In the genomic region with DNA sequence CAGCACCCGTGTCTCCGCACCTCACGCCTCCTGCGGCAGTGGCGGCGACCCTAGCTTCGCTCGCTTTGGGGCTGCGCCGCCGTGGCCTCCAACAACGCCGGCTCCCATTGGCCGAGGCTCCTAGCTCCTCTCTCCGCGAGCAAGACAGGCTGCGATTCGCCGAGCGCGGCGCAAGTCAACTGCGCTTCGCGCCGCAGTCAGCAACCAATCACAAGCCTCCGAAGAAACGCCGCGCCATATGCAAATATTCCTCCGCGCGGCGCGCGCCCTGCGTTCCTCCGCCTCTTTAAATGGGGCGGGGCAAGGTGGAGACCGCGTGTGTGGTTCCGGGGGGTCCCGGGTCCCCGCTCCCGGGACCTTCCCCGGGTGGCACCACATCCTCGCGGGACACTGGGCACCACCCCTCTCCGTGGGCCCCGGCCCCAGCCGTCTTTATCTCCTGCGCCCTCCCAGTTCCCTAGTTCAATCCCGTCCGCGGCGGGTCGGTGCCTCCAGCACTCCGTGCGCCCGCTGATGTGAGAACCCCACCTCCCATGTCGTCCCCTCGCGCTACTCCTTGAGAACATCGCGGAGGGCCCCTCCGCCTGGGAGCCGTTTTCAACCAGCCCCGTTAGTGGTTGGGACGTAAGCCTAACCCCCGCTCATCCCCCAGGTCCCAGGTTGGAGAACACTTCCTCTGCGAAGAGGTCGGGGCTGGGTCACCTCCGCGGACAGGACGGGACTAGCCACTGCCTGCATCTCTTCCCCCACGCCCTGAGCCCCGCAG, we compare ENCODE assay signal across 1 cellular context.
TF ChIP-seq lines count a peak whose summit lies in the region.

Gene NAP1L4, minus strand, starts transcription at position 96 of the 766 bp plus-strand sequence. CDS start 13,109 bp downstream, outside the sequence.

TF ChIP-seq in HEK293, 187 proteins besides CTCF, POLR2A, EP300 and RAD21 (continued from another document):
- TF ChIP-seq ZSCAN23 (tag by site-specific recombination; IDR thresholded peaks at IDR 0.05) (0 out of 2 replicates have a peak, but pooled peaks have one; percentile 13), ZNF214 (tag by site-specific recombination; IDR thresholded peaks at IDR 0.05; ENCODE audit: borderline replicate concordance) (no peak), PATZ1 (tag by site-specific recombination; IDR thresholded peaks at IDR 0.05) (peak; percentile 88), ZNF423 (tag by site-specific recombination; IDR thresholded peaks at IDR 0.05) (0 out of 2 replicates have a peak, but pooled peaks have one; percentile 26), ZNF155 (tag by site-specific recombination; IDR thresholded peaks at IDR 0.05) (no peak), ZNF157 (tag by site-specific recombination; IDR thresholded peaks at IDR 0.05) (no peak), GLIS2 (tag by site-specific recombination; IDR thresholded peaks at IDR 0.05) (peak; percentile 98), ZNF624 (tag by site-specific recombination; IDR thresholded peaks at IDR 0.05) (no peak), ZNF670 (tag by site-specific recombination; IDR thresholded peaks at IDR 0.05; ENCODE audit: low read depth) (no peak), ZNF501 (tag by site-specific recombination; IDR thresholded peaks at IDR 0.05) (peak; percentile 70; the same call in 1 of the 2 replicates), HIC1 (tag by site-specific recombination; IDR thresholded peaks at IDR 0.05) (0 out of 2 replicates have a peak, but pooled peaks have one; percentile 51), ZNF610 (tag by site-specific recombination; IDR thresholded peaks at IDR 0.05; ENCODE audit: borderline replicate concordance) (0 out of 2 replicates have a peak, but pooled peaks have one; percentile 60), ZNF473 (tag by site-specific recombination; IDR thresholded peaks at IDR 0.05) (no peak), ZNF18 (tag by site-specific recombination; IDR thresholded peaks at IDR 0.05) (no peak), ZNF791 (tag by site-specific recombination; IDR thresholded peaks at IDR 0.05) (no peak), BCL11B (tag by site-specific recombination; IDR thresholded peaks at IDR 0.05; ENCODE audit: low read depth) (no peak), ZNF785 (tag by site-specific recombination; IDR thresholded peaks at IDR 0.05) (no peak), KLF16 (tag by site-specific recombination; IDR thresholded peaks at IDR 0.05) (no peak; the same call in 1 of the 2 replicates), ZNF394 (tag by site-specific recombination; IDR thresholded peaks at IDR 0.05; ENCODE audit: borderline replicate concordance) (peak; percentile 75), ZNF76 (tag by site-specific recombination; IDR thresholded peaks at IDR 0.05; ENCODE audit: borderline replicate concordance, low read depth) (peak; percentile 40; the same call in 1 of the 2 replicates), ZNF561 (tag by site-specific recombination; IDR thresholded peaks at IDR 0.05; ENCODE audit: borderline replicate concordance) (peak; percentile 70; the same call in 1 of the 2 replicates), ZBTB1 (tag by site-specific recombination; IDR thresholded peaks at IDR 0.05) (no peak), ZNF302 (tag by site-specific recombination; IDR thresholded peaks at IDR 0.05; ENCODE audit: low read depth) (no peak), ZNF184 (tag by site-specific recombination; IDR thresholded peaks at IDR 0.05) (no peak), ZBTB26 (tag by site-specific recombination; optimal IDR thresholded peaks at IDR 0.05) (peak; percentile 63), ZNF704 (tag by site-specific recombination; IDR thresholded peaks at IDR 0.05) (no peak), ZNF549 (tag by site-specific recombination; IDR thresholded peaks at IDR 0.05) (no peak), ZNF426 (tag by site-specific recombination; IDR thresholded peaks at IDR 0.05) (no peak), TCF7L2 (IDR thresholded peaks at IDR 0.05; ENCODE audit: borderline replicate concordance, low read depth, low read length) (no peak), SETDB1 (IDR thresholded peaks at IDR 0.05; ENCODE audit: insufficient read length, low read length) (no peak), ZNF600 (tag by site-specific recombination; IDR thresholded peaks at IDR 0.05) (peak; percentile 30; the same call in 1 of the 2 replicates), ZNF37A (tag by site-specific recombination; IDR thresholded peaks at IDR 0.05) (no peak), MEIS1 (CRISPR knock-in tag; IDR thresholded peaks at IDR 0.05; ENCODE audit: borderline replicate concordance) (no peak), ZNF768 (tag by site-specific recombination; IDR thresholded peaks at IDR 0.05) (no peak), ZNF324 (tag by site-specific recombination; IDR thresholded peaks at IDR 0.05) (no peak), ZNF777 (tag by site-specific recombination; IDR thresholded peaks at IDR 0.05; ENCODE audit: borderline replicate concordance) (no peak), ZBTB48 (tag by site-specific recombination; IDR thresholded peaks at IDR 0.05) (0 out of 2 replicates have a peak, but pooled peaks have one; percentile 61), ZNF529 (tag by site-specific recombination; IDR thresholded peaks at IDR 0.05; ENCODE audit: insufficient replicate concordance) (no peak), ZBTB8A (tag by site-specific recombination; IDR thresholded peaks at IDR 0.05) (peak; percentile 43; the same call in 1 of the 2 replicates), ZNF621 (tag by site-specific recombination; IDR thresholded peaks at IDR 0.05) (no peak), ZFP41 (tag by site-specific recombination; IDR thresholded peaks at IDR 0.05; ENCODE audit: borderline replicate concordance) (no peak), HOXC10 (CRISPR knock-in tag; IDR thresholded peaks at IDR 0.05) (0 out of 2 replicates have a peak, but pooled peaks have one; percentile 32), ZNF221 (tag by site-specific recombination; IDR thresholded peaks at IDR 0.05; ENCODE audit: borderline replicate concordance) (no peak), KLF8 (tag by site-specific recombination; IDR thresholded peaks at IDR 0.05) (peak; percentile 86), ZNF776 (tag by site-specific recombination; IDR thresholded peaks at IDR 0.05; ENCODE audit: borderline replicate concordance) (no peak), OSR2 (tag by site-specific recombination; IDR thresholded peaks at IDR 0.05) (peak; percentile 16; the same call in 1 of the 2 replicates)
- TF ChIP-seq, protein P1, sequence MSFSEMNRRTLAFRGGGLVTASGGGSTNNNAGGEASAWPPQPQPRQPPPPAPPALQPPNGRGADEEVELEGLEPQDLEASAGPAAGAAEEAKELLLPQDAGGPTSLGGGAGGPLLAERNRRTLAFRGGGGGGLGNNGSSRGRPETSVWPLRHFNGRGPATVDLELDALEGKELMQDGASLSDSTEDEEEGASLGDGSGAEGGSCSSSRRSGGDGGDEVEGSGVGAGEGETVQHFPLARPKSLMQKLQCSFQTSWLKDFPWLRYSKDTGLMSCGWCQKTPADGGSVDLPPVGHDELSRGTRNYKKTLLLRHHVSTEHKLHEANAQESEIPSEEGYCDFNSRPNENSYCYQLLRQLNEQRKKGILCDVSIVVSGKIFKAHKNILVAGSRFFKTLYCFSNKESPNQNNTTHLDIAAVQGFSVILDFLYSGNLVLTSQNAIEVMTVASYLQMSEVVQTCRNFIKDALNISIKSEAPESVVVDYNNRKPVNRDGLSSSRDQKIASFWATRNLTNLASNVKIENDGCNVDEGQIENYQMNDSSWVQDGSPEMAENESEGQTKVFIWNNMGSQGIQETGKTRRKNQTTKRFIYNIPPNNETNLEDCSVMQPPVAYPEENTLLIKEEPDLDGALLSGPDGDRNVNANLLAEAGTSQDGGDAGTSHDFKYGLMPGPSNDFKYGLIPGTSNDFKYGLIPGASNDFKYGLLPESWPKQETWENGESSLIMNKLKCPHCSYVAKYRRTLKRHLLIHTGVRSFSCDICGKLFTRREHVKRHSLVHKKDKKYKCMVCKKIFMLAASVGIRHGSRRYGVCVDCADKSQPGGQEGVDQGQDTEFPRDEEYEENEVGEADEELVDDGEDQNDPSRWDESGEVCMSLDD (tag by site-specific recombination; IDR thresholded peaks at IDR 0.05) = peak; percentile 83
- TF ChIP-seq, protein P2, sequence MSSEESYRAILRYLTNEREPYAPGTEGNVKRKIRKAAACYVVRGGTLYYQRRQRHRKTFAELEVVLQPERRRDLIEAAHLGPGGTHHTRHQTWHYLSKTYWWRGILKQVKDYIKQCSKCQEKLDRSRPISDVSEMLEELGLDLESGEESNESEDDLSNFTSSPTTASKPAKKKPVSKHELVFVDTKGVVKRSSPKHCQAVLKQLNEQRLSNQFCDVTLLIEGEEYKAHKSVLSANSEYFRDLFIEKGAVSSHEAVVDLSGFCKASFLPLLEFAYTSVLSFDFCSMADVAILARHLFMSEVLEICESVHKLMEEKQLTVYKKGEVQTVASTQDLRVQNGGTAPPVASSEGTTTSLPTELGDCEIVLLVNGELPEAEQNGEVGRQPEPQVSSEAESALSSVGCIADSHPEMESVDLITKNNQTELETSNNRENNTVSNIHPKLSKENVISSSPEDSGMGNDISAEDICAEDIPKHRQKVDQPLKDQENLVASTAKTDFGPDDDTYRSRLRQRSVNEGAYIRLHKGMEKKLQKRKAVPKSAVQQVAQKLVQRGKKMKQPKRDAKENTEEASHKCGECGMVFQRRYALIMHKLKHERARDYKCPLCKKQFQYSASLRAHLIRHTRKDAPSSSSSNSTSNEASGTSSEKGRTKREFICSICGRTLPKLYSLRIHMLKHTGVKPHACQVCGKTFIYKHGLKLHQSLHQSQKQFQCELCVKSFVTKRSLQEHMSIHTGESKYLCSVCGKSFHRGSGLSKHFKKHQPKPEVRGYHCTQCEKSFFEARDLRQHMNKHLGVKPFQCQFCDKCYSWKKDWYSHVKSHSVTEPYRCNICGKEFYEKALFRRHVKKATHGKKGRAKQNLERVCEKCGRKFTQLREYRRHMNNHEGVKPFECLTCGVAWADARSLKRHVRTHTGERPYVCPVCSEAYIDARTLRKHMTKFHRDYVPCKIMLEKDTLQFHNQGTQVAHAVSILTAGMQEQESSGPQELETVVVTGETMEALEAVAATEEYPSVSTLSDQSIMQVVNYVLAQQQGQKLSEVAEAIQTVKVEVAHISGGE (tag by site-specific recombination; conservative IDR thresholded peaks at IDR 0.05; ENCODE audit: low read depth) = peak; percentile 91
- TF ChIP-seq, protein P3, sequence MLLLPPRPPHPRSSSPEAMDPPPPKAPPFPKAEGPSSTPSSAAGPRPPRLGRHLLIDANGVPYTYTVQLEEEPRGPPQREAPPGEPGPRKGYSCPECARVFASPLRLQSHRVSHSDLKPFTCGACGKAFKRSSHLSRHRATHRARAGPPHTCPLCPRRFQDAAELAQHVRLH (tag by site-specific recombination; IDR thresholded peaks at IDR 0.05) = no peak
